In the genomic region with DNA sequence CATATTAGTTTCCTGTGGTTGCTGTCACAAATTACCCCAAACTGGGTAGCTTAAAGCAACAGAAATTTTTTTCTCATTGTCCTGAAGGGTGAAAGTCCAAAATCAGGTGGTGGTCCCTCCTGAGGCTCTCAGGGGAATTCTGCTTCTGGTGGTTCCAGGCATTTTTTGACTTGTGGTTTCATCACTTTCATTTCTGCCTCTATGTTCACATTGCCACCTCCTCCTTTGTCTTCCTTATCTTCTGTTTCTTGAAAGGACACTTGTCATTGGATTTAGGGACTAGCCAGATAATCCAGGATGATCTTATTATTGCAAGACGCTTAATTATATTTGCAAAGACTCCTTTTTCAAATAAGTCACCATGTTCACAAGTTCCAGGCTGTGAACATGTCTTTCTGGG, we compare ENCODE assay signal across 20 cellular contexts. TPM values are rescaled to one million over a fixed set of nuclear protein-coding genes. Genes with fewer than 3 reads are reported as not detected.
A peak's percentile ranks its signal among the peaks of the same experiment; 100 is the strongest.
DNase-seq lines count a peak whose midpoint lies in the region; ATAC-seq, FAIRE-seq and TF ChIP-seq lines count a peak whose summit lies in the region.
"Had no signal": no experiment of that assay in that cellular context is flagged by ENCODE, and none has a peak within 500 bp of the region (broad histone marks: within the 10 kb centered on the region; RNA-seq: fewer than 3 reads in every experiment).

No MANE protein-coding gene starts in this region.

- TF ChIP-seq RAD21 in GM12878 (IDR thresholded peaks at IDR 0.05; ENCODE audit: insufficient read depth, low read depth, low read length) = no peak

- no peaks in the 10 kb centered on the region for H3K79me2 ChIP-seq in GM12878 (ENCODE audit: control insufficient read depth, insufficient read depth, low read length)

- BruUV-seq in GM12878 (replicated peaks; lab: Mats Ljungman, UMichigan) = no TSS peak

- no peak overlapping the region for H3K27ac ChIP-seq in BLaER1 treated with 17β-estradiol and CSF1 and Interleukin-3, amounts not matched to agents 10 nM and 100 nM
- H3K27ac ChIP-seq in HEK293 (ENCODE audit: extremely low read depth, low read depth, low read length) = no peak overlapping the region
- H3K27ac ChIP-seq in GM12878 (ENCODE audit: control insufficient read depth, insufficient read depth) = no peak overlapping the region

- no peaks in the 10 kb centered on the region for H4K20me1 ChIP-seq in BLaER1 treated with 17β-estradiol and CSF1 and Interleukin-3, amounts not matched to agents 10 nM and 100 nM
- no peaks in the 10 kb centered on the region for H4K20me1 ChIP-seq in GM12878 (ENCODE audit: control insufficient read depth, insufficient read depth)

- H3K4me1 ChIP-seq in BLaER1 treated with 17β-estradiol and CSF1 and Interleukin-3, amounts not matched to agents 10 nM and 100 nM = peaks cover 11 to 35% (median 24%) of the 10 kb centered on the region in 10 experiments
- no peaks in the 10 kb centered on the region for H3K4me1 ChIP-seq in HEK293 (ENCODE audit: control insufficient read depth, insufficient read depth, low read length)
- H3K4me1 ChIP-seq in GM12878 (ENCODE audit: control insufficient read depth, insufficient read depth, low read length) = peaks cover 2% of the 10 kb centered on the region; the same call in 1 of the 2 replicates
- H3K4me1 ChIP-seq: Caco-2 had no signal

- in situ Hi-C loops in GM12878 (cut with MboI) = no loop called here

- TF ChIP-seq EP300 in GM12878 (IDR thresholded peaks at IDR 0.05; ENCODE audit: borderline replicate concordance in 1 of 2, control insufficient read depth in 1 of 2, low read depth in 2 of 2, low read length in 2 of 2) = no peak

- ATAC-seq in GM12878 (no peak; the same call in 1 of the 3 replicates), GM21723 (IDR thresholded peaks at IDR 0.05; ENCODE audit: unreplicated experiment) (no peak), GM19452 (IDR thresholded peaks at IDR 0.05; ENCODE audit: unreplicated experiment) (no peak)
- ATAC-seq: HepG2 had no signal

- no peak overlapping the region for H3K4me3 ChIP-seq in BLaER1 treated with 17β-estradiol and CSF1 and Interleukin-3, amounts not matched to agents 10 nM and 100 nM
- H3K4me3 ChIP-seq in HEK293 (ENCODE audit: low read depth, low read length) (no peak overlapping the region), GM12878 (no peak overlapping the region)

- peak overlapping the region in 7 of 11 experiments; percentile 0 to 58 (median 33); a peak in 9 of 22 replicates for H3K4me2 ChIP-seq in BLaER1 treated with 17β-estradiol and CSF1 and Interleukin-3, amounts not matched to agents 10 nM and 100 nM
- no peak overlapping the region; the same call in 1 of the 2 replicates for H3K4me2 ChIP-seq in GM12878 (ENCODE audit: control insufficient read depth, insufficient read depth)

- POLR2A ChIA-PET in HEK293 (lab: Yijun Ruan, JAX) (no interaction called here), GM12878 (lab: Charles Lee) (interaction anchor here (1.2 to 1.5 kb wide), 2 partner anchors 12 to 14 kb away, joined by 3 to 4 read pairs; no protein-coding TSS in a partner anchor)

- TF ChIP-seq POLR2A in GM12878 (IDR thresholded peaks at IDR 0.05; ENCODE audit: low read depth, low read length) = no peak

- no peaks in the 10 kb centered on the region for H3K27me3 ChIP-seq in BLaER1 treated with 17β-estradiol and CSF1 and Interleukin-3, amounts not matched to agents 10 nM and 100 nM
- H3K27me3 ChIP-seq in GM12878 (replicated peaks in 1 of 2; ENCODE audit: control insufficient read depth in 2 of 2, insufficient read depth in 2 of 2, low read length in 1 of 2) = peaks cover 0 to 3% of the 10 kb centered on the region in 2 experiments; a peak in 2 of 4 replicates

- WGBS in GM12878 (ENCODE audit: insufficient coverage, insufficient replicate concordance, low lambda C conversion rate, missing lambda C conversion rate) = 39% methylated on average over 1 of the region's 1 CpG

- no peak overlapping the region for H3K9ac ChIP-seq in BLaER1 treated with 17β-estradiol and CSF1 and Interleukin-3, amounts not matched to agents 10 nM and 100 nM
- H3K9ac ChIP-seq in GM12878 (ENCODE audit: control insufficient read depth, insufficient read depth, low read length) = no peak overlapping the region

- CTCF ChIA-PET in HEK293 (lab: Yijun Ruan, JAX) = no interaction called here
- CTCF ChIA-PET in GM12878 (lab: Yijun Ruan, JAX) = interaction anchor here (0.9 to 5.7 kb wide), 5 partner anchors 15 to 288 kb away, joined by 3 to 29 read pairs (median 4); no protein-coding TSS in a partner anchor

- peaks cover 13 to 55% (median 48%) of the 10 kb centered on the region in 11 experiments for H3K9me3 ChIP-seq in BLaER1 treated with 17β-estradiol and CSF1 and Interleukin-3, amounts not matched to agents 10 nM and 100 nM (replicated peaks in 1 of 11)
- H3K9me3 ChIP-seq in HEK293 (ENCODE audit: control insufficient read depth, insufficient read depth, low read depth, low read length) (no peaks in the 10 kb centered on the region), GM12878 (replicated peaks; ENCODE audit: control insufficient read depth, insufficient read depth, low read length) (peaks cover 3% of the 10 kb centered on the region; the same call in 1 of the 3 replicates)
- H3K9me3 ChIP-seq: Caco-2 had no signal

- H3K36me3 ChIP-seq in BLaER1 treated with 17β-estradiol and CSF1 and Interleukin-3, amounts not matched to agents 10 nM and 100 nM = no peaks in the 10 kb centered on the region
- no peaks in the 10 kb centered on the region for H3K36me3 ChIP-seq in HEK293 (ENCODE audit: control insufficient read depth in 2 of 2, insufficient read depth in 1 of 2, low read length in 2 of 2)
- no peaks in the 10 kb centered on the region for H3K36me3 ChIP-seq in GM12878 (ENCODE audit: control insufficient read depth in 2 of 2, insufficient read depth in 2 of 2, low read length in 1 of 2)

- SMC1A ChIA-PET in GM12878 (lab: Charles Lee; ENCODE audit: uncharacterized antibody, unreplicated experiment) = interaction anchor here (1.2 to 4.0 kb wide), 4 partner anchors 15 to 120 kb away, joined by 3 to 18 read pairs (median 8); no protein-coding TSS in a partner anchor

- RAD21 ChIA-PET in GM12878 (lab: Charles Lee; ENCODE audit: unreplicated experiment) = interaction anchor here (1.3 to 4.7 kb wide), 4 partner anchors 15 to 119 kb away, joined by 3 to 18 read pairs (median 6); no protein-coding TSS in a partner anchor

- FAIRE-seq in GM12878 (lab: Jason Lieb, UNC) = no peak
- FAIRE-seq: A204.1, D721Med, G401.6, H1, HepG2 had no signal

- TF ChIP-seq CTCF in HEK293 (tag by site-specific recombination; IDR thresholded peaks at IDR 0.05) (no peak), GM12878 (IDR thresholded peaks at IDR 0.05 in 2 of 3, conservative IDR thresholded peaks at IDR 0.05 in 1 of 3; ENCODE audit: control insufficient read depth in 2 of 3, extremely low read depth in 1 of 3, insufficient read depth in 1 of 3, low read depth in 3 of 3, low read length in 3 of 3) (no peak)

- intact Hi-C loops in GM12878 (cut with micrococcal nuclease; ENCODE audit: unreplicated experiment) = no loop called here

- DNase-seq in GM12878 (ENCODE audit: low read depth, low spot score) = no peak
- no peak for DNase-seq in GOT3 (lab: John Stamatoyannopoulos, UW)
- DNase-seq: AML-193; C1 segment of cervical spinal cord; Caco-2; CD4-positive, CD25-positive, alpha-beta regulatory T cell; CD8-positive, alpha-beta memory T cell; H9; Karpas-422; KBM-7 had no signal

- no peak overlapping the region for H2AFZ ChIP-seq in GM12878 (ENCODE audit: control insufficient read depth, low read depth, low read length)

TF ChIP-seq in HEK293, 187 proteins besides CTCF, POLR2A, EP300 and RAD21 (continues in another document):
- no peak for TF ChIP-seq ZNF140 (tag by site-specific recombination; IDR thresholded peaks at IDR 0.05)
- TF ChIP-seq ZNF394 (tag by site-specific recombination; IDR thresholded peaks at IDR 0.05; ENCODE audit: borderline replicate concordance) = no peak
- peak; percentile 96 for TF ChIP-seq ZNF558 (tag by site-specific recombination; IDR thresholded peaks at IDR 0.05)

TF ChIP-seq in GM12878, 131 proteins besides CTCF, POLR2A, EP300 and RAD21 (continues in another document):
- no peak for TF ChIP-seq SMC3 (IDR thresholded peaks at IDR 0.05; ENCODE audit: borderline replicate concordance, low read length)

RNA-seq across cellular contexts. Expression of a gene that starts 43.2 kb away (rescaled TPM):
- total RNA-seq in GM12878 (2013; cell fraction: nucleolus; rRNA removed) = 3.4 and 4.6 TPM in 2 replicates
- 1.9 and 2.5 TPM in 2 replicates for total RNA-seq in GM12878 (2014; rRNA removed)
- total RNA-seq in GM12878 (2014; rRNA removed; fragmentation: Illumina TruSeq; extraction: Trizol) = 1.6 and 1.9 TPM in 2 replicates
- total RNA-seq in GM12878 (2021) = 3.5 and 3.8 TPM in 2 replicates
- 0.73 TPM for polyA plus RNA-seq in GM12878 (2011; ENCODE audit: low read depth)
- 1.2 TPM in 2 replicates for polyA plus RNA-seq in GM12878 (2011; rRNA removed)
- polyA plus RNA-seq in GM12878 (2011; cell fraction: cytosol; rRNA removed) = 1.8 TPM in 2 replicates
- 6.1 TPM in 2 replicates for polyA plus RNA-seq in GM12878 (2011; cell fraction: nucleus; rRNA removed)
- polyA plus RNA-seq in GM12878 (2012) = 0.87 and 1.7 TPM in 2 replicates
- polyA plus RNA-seq in GM12878 (2014; fragmentation: Illumina TruSeq; extraction: Trizol) = 1.9 and 3.6 TPM in 2 replicates
- polyA plus RNA-seq in GM12878 (2014; fragmentation: Nextera tagmentation; extraction: Ambion mirVana) = 1 to 10 TPM; 2.3 to 2.8 TPM
- 2.7 and 2.9 TPM in 2 replicates for polyA plus RNA-seq in GM12878 (2014; rRNA removed)
- polyA plus RNA-seq in GM12878 (2016; fragmentation: Nextera tagmentation; extraction: Ambion mirVana) = 1 to 10 TPM; 2.5 to 3.4 TPM
- polyA minus RNA-seq in GM12878 (2011; rRNA and poly(A)+ RNA removed) = 3.5 and 3.7 TPM in 2 replicates
- polyA minus RNA-seq in GM12878 (2011; cell fraction: cytosol; rRNA and poly(A)+ RNA removed) = 0.31 and 0.40 TPM in 2 replicates
- 1.2 and 3.2 TPM in 2 replicates for polyA minus RNA-seq in GM12878 (2011; cell fraction: nucleus; rRNA and poly(A)+ RNA removed)
- total RNA-seq: Caco-2; CD8-positive, alpha-beta memory T cell; HepG2 had no signal
- polyA plus RNA-seq: CD8-positive, alpha-beta memory T cell; HepG2; IgD-negative memory B cell had no signal

RNA-seq across cellular contexts. Expression of a gene that starts 48.4 kb away (rescaled TPM):
- total RNA-seq in GM12878 (2013; cell fraction: nucleolus; rRNA removed) = 339 and 344 TPM in 2 replicates
- total RNA-seq in GM12878 (2014; rRNA removed) = 17.8 and 19.2 TPM in 2 replicates
- total RNA-seq in GM12878 (2014; rRNA removed; fragmentation: Illumina TruSeq; extraction: Trizol) = 23.5 and 23.9 TPM in 2 replicates
- 38.5 and 40.0 TPM in 2 replicates for total RNA-seq in GM12878 (2021)
- polyA plus RNA-seq in GM12878 (2011; ENCODE audit: low read depth) = 13.4 TPM
- polyA plus RNA-seq in GM12878 (2011; rRNA removed) = 45.5 and 46.7 TPM in 2 replicates
- polyA plus RNA-seq in GM12878 (2011; cell fraction: cytosol; rRNA removed) = 30.5 and 30.9 TPM in 2 replicates
- polyA plus RNA-seq in GM12878 (2011; cell fraction: nucleus; rRNA removed) = 121 and 152 TPM in 2 replicates
- 20.3 and 26.2 TPM in 2 replicates for polyA plus RNA-seq in GM12878 (2012)
- 48.7 and 50.5 TPM in 2 replicates for polyA plus RNA-seq in GM12878 (2014; fragmentation: Illumina TruSeq; extraction: Trizol)
- polyA plus RNA-seq in GM12878 (2014; fragmentation: Nextera tagmentation; extraction: Ambion mirVana) = 1 to 10 TPM; 8.0 to 8.5 TPM
- polyA plus RNA-seq in GM12878 (2014; rRNA removed) = 24.4 and 25.7 TPM in 2 replicates
- polyA plus RNA-seq in GM12878 (2016; fragmentation: Nextera tagmentation; extraction: Ambion mirVana) = 10 to 100 TPM; 12.7 to 15.3 TPM
- 69.6 and 94.1 TPM in 2 replicates for polyA minus RNA-seq in GM12878 (2011; rRNA and poly(A)+ RNA removed)
- polyA minus RNA-seq in GM12878 (2011; cell fraction: cytosol; rRNA and poly(A)+ RNA removed) = 8.2 and 16.8 TPM in 2 replicates
- 149 and 176 TPM in 2 replicates for polyA minus RNA-seq in GM12878 (2011; cell fraction: nucleus; rRNA and poly(A)+ RNA removed)
- total RNA-seq: Caco-2, H9, HepG2 had no signal
- polyA plus RNA-seq: HepG2 had no signal
